Comparison of ENCODE assay signal across 8 cellular contexts in genomic region chr18:34493566-34494358, GRCh38.
DNase-seq lines count a peak whose midpoint lies in the region; ATAC-seq and TF ChIP-seq lines count a peak whose summit lies in the region.

No MANE protein-coding gene starts in this region.

- peak overlapping the region in 1 of 2 donors; percentile 58 for H3K27ac ChIP-seq in prostate gland

- H3K4me3 Mint-ChIP-seq in activated naive CD8-positive, alpha-beta T cell treated with anti-CD3 and anti-CD28 coated beads for 36 hours = no peak overlapping the region

- no peaks in the 10 kb centered on the region for H3K9me3 Mint-ChIP-seq in activated naive CD8-positive, alpha-beta T cell treated with anti-CD3 and anti-CD28 coated beads for 36 hours

- no peak for TF ChIP-seq CTCF in prostate gland (IDR thresholded peaks at IDR 0.05)

- H3K27ac Mint-ChIP-seq in activated naive CD8-positive, alpha-beta T cell treated with anti-CD3 and anti-CD28 coated beads for 36 hours = no peak overlapping the region

- WGBS in prostate gland = 3% methylated on average over 42 of the region's 101 CpGs

- DNase-seq in DMS153 (lab: John Stamatoyannopoulos, UW) (peak; percentile 26), HK-2 (ENCODE audit: unreplicated experiment) (peak; percentile 41), left ventricle myocardium superior (peak; percentile 73), prostate gland (ENCODE audit: low spot score) (no peak), UCSD-AML1 (lab: John Stamatoyannopoulos, UW; ENCODE audit: unreplicated experiment) (no peak), inferior parietal cortex (ENCODE audit: extremely low spot score) (no peak)
- peak; percentile 26 for DNase-seq in activated naive CD8-positive, alpha-beta T cell treated with anti-CD3 and anti-CD28 coated beads for 36 hours

- H3K4me1 Mint-ChIP-seq in activated naive CD8-positive, alpha-beta T cell treated with anti-CD3 and anti-CD28 coated beads for 36 hours = peaks cover 2% of the 10 kb centered on the region

- intact Hi-C loops in left ventricle myocardium superior (cut with micrococcal nuclease) = no loop called here
- intact Hi-C loops in prostate gland (cut with DNase I) = loop anchor here (5.0 to 10.0 kb wide), 3 partner anchors 99 to 294 kb away; no protein-coding TSS in a partner anchor

- no peaks in the 10 kb centered on the region for H3K27me3 ChIP-seq in prostate gland (replicated peaks; ENCODE audit: insufficient read depth)

- no peaks in the 10 kb centered on the region for H3K4me1 ChIP-seq in prostate gland (replicated peaks)

- peak; percentile 66 for ATAC-seq in GM19455 (IDR thresholded peaks at IDR 0.05; ENCODE audit: unreplicated experiment)
- ATAC-seq in left ventricle myocardium superior = peak; percentile 85

- no peaks in the 10 kb centered on the region for H3K36me3 ChIP-seq in prostate gland

- H3K9me3 ChIP-seq in prostate gland = no peaks in the 10 kb centered on the region

- peak overlapping the region; percentile 27 to 39 for H3K4me3 ChIP-seq in prostate gland

- TF ChIP-seq POLR2A in prostate gland (IDR thresholded peaks at IDR 0.05) = no peak

- H3K27me3 Mint-ChIP-seq in activated naive CD8-positive, alpha-beta T cell treated with anti-CD3 and anti-CD28 coated beads for 36 hours = peaks cover 42% of the 10 kb centered on the region

- no peaks in the 10 kb centered on the region for H3K36me3 Mint-ChIP-seq in activated naive CD8-positive, alpha-beta T cell treated with anti-CD3 and anti-CD28 coated beads for 36 hours

Comparison
In these comparisons a context has a peak if more than half of its experiments do, and no peak if none do; other contexts are left out.
1. DNase-seq: peak in DMS153 (single experiment), HK-2 (single experiment), activated naive CD8-positive, alpha-beta T cell treated with anti-CD3 and anti-CD28 coated beads for 36 hours (single experiment) and left ventricle myocardium superior (single experiment); none in prostate gland (single experiment), UCSD-AML1 (single experiment) and inferior parietal cortex (single experiment).